In the genomic region with DNA sequence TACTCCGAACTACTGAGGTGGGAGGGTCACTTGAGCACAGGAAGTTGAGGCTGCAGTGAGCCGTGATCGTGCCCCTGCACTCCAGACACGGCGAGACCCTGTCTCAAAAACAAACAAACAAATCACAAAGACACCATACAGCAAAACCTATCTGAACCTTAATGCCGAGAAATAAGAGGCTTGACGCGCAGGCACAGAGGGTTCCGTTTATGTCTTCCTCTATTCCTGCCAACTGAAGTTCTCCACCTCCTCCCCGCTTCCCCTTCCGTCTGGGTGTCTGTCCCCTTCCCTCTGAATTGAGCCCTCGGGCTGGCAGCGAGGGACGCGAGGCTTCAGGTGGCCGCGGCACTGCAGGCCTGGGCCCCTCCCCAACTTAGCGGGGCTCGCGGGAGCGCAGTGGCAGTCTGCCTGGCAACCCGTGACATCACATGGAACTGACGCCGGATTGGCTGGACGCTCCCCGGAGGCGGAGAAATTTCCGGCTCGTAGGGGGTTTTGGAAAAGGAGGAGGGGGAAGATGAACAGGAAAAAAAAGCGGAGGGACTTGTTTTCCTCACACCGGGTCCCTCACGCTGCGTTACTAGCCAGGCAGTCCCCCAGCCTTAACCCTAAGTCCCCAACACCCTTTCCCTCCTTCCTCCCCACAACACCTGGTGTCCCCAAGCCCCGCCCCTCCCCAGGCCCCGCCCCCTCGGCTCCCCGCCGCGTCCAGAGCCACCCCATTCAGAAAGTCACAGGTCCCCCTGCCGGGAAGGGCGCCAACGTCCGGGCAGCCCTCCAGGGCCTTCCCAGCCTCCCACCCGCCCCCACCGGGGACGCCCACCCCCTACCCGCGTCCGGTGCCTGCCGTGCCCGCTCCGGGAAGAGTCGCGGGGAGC, we compare ENCODE assay signal across 1 cellular context.
A peak's percentile ranks its signal among the peaks of the same experiment; 100 is the strongest.
TF ChIP-seq lines count a peak whose summit lies in the region.

No MANE protein-coding gene starts in this region.

TF ChIP-seq in IMR-90, 13 proteins besides CTCF, POLR2A, EP300 and RAD21:
- TF ChIP-seq CHD1 (IDR thresholded peaks at IDR 0.05; ENCODE audit: low read depth, low read length) = no peak
- TF ChIP-seq MXI1 (IDR thresholded peaks at IDR 0.05; ENCODE audit: borderline replicate concordance, low read depth, low read length) = no peak
- peak; percentile 52; the same call in 1 of the 2 replicates for TF ChIP-seq MAZ (IDR thresholded peaks at IDR 0.05; ENCODE audit: borderline replicate concordance, low read depth, low read length)
- peak; percentile 100 for TF ChIP-seq RFX5 (IDR thresholded peaks at IDR 0.05; ENCODE audit: low read depth, low read length)
- TF ChIP-seq BHLHE40 (IDR thresholded peaks at IDR 0.05; ENCODE audit: low read depth, low read length) = peak; percentile 36; the same call in 1 of the 2 replicates
